Comparison of ENCODE assay signal across 1 cellular context in genomic region chr7:95608344-95609173, GRCh38.
A peak's percentile ranks its signal among the peaks of the same experiment; 100 is the strongest.
TF ChIP-seq lines count a peak whose summit lies in the region.

No MANE protein-coding gene starts in this region.

TF ChIP-seq in HepG2, 621 proteins besides CTCF, POLR2A, EP300 and RAD21 (continued from another document and continues in another):
- TF ChIP-seq, protein P1, sequence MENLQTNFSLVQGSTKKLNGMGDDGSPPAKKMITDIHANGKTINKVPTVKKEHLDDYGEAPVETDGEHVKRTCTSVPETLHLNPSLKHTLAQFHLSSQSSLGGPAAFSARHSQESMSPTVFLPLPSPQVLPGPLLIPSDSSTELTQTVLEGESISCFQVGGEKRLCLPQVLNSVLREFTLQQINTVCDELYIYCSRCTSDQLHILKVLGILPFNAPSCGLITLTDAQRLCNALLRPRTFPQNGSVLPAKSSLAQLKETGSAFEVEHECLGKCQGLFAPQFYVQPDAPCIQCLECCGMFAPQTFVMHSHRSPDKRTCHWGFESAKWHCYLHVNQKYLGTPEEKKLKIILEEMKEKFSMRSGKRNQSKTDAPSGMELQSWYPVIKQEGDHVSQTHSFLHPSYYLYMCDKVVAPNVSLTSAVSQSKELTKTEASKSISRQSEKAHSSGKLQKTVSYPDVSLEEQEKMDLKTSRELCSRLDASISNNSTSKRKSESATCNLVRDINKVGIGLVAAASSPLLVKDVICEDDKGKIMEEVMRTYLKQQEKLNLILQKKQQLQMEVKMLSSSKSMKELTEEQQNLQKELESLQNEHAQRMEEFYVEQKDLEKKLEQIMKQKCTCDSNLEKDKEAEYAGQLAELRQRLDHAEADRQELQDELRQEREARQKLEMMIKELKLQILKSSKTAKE (CRISPR knock-in tag; IDR thresholded peaks at IDR 0.05; ENCODE audit: borderline replicate concordance), result peak; percentile 99
- TF ChIP-seq HDAC2 (CRISPR knock-in tag; IDR thresholded peaks at IDR 0.05) (peak; percentile 95), ZBTB26 (CRISPR knock-in tag; IDR thresholded peaks at IDR 0.05; ENCODE audit: borderline replicate concordance) (peak; percentile 84; the same call in 1 of the 2 replicates), TBX2 (CRISPR knock-in tag; IDR thresholded peaks at IDR 0.05; ENCODE audit: borderline replicate concordance) (peak; percentile 85), DNMT3B (CRISPR knock-in tag; conservative IDR thresholded peaks at IDR 0.05) (0 out of 2 replicates have a peak, but pooled peaks have one; percentile 39), ZNF282 (IDR thresholded peaks at IDR 0.05; ENCODE audit: partially characterized antibody) (no peak), ZNF609 (CRISPR knock-in tag; IDR thresholded peaks at IDR 0.05; ENCODE audit: borderline replicate concordance) (peak; percentile 90; the same call in 1 of the 2 replicates), NFYB (CRISPR knock-in tag; IDR thresholded peaks at IDR 0.05) (no peak), ZNF224 (CRISPR knock-in tag; IDR thresholded peaks at IDR 0.05) (0 out of 2 replicates have a peak, but pooled peaks have one; percentile 61), AHR (CRISPR knock-in tag; IDR thresholded peaks at IDR 0.05) (no peak), ZNF746 (CRISPR knock-in tag; IDR thresholded peaks at IDR 0.05) (0 out of 2 replicates have a peak, but pooled peaks have one; percentile 35), ZSCAN20 (CRISPR knock-in tag; IDR thresholded peaks at IDR 0.05; ENCODE audit: borderline replicate concordance) (0 out of 2 replicates have a peak, but pooled peaks have one; percentile 83), HMG20B (CRISPR knock-in tag; conservative IDR thresholded peaks at IDR 0.05) (peak; percentile 73; the same call in 1 of the 2 replicates), ZBTB37 (CRISPR knock-in tag; IDR thresholded peaks at IDR 0.05) (peak; percentile 56; the same call in 1 of the 2 replicates), ZNF644 (CRISPR knock-in tag; IDR thresholded peaks at IDR 0.05; ENCODE audit: low read depth) (peak; percentile 65; the same call in 1 of the 2 replicates), SALL2 (CRISPR knock-in tag; IDR thresholded peaks at IDR 0.05) (peak; percentile 67; the same call in 1 of the 2 replicates), KLF6 (CRISPR knock-in tag; IDR thresholded peaks at IDR 0.05) (no peak), HOXA3 (CRISPR knock-in tag; IDR thresholded peaks at IDR 0.05) (peak; percentile 65), ZNF232 (CRISPR knock-in tag; IDR thresholded peaks at IDR 0.05; ENCODE audit: borderline replicate concordance) (peak; percentile 38; the same call in 1 of the 2 replicates), PRPF4 (IDR thresholded peaks at IDR 0.05; ENCODE audit: low read depth, low read length, poor library complexity, severe bottlenecking) (no peak), JDP2 (CRISPR knock-in tag; IDR thresholded peaks at IDR 0.05; ENCODE audit: borderline replicate concordance) (no peak), TCF7 (IDR thresholded peaks at IDR 0.05; ENCODE audit: low read depth) (no peak), HMG20A (CRISPR knock-in tag; IDR thresholded peaks at IDR 0.05; ENCODE audit: borderline replicate concordance) (peak; percentile 94), RFX5 (IDR thresholded peaks at IDR 0.05; ENCODE audit: low read depth, low read length) (no peak), ZSCAN22 (CRISPR knock-in tag; IDR thresholded peaks at IDR 0.05) (no peak), MYC (CRISPR knock-in tag; IDR thresholded peaks at IDR 0.05; ENCODE audit: borderline replicate concordance) (0 out of 2 replicates have a peak, but pooled peaks have one; percentile 48), MAF1 (CRISPR knock-in tag; IDR thresholded peaks at IDR 0.05; ENCODE audit: borderline replicate concordance) (0 out of 2 replicates have a peak, but pooled peaks have one; percentile 31), HES4 (CRISPR knock-in tag; IDR thresholded peaks at IDR 0.05; ENCODE audit: borderline replicate concordance) (no peak), ZBTB20 (CRISPR knock-in tag; IDR thresholded peaks at IDR 0.05; ENCODE audit: borderline replicate concordance, low read depth) (peak; percentile 71; the same call in 1 of the 2 replicates), FOXA3 (CRISPR knock-in tag; IDR thresholded peaks at IDR 0.05) (peak; percentile 99), CBX5 (CRISPR knock-in tag; IDR thresholded peaks at IDR 0.05; ENCODE audit: borderline replicate concordance) (peak; percentile 65; the same call in 1 of the 2 replicates), ZNF142 (CRISPR knock-in tag; IDR thresholded peaks at IDR 0.05) (peak; percentile 76), ZGPAT (CRISPR knock-in tag; IDR thresholded peaks at IDR 0.05) (peak; percentile 73), JARID2 (CRISPR knock-in tag; IDR thresholded peaks at IDR 0.05; ENCODE audit: insufficient replicate concordance) (no peak), ELF1 (CRISPR knock-in tag; IDR thresholded peaks at IDR 0.05) (peak; percentile 57; the same call in 1 of the 2 replicates), ZNF329 (CRISPR knock-in tag; IDR thresholded peaks at IDR 0.05; ENCODE audit: low read depth) (no peak)
- TF ChIP-seq, protein P2, sequence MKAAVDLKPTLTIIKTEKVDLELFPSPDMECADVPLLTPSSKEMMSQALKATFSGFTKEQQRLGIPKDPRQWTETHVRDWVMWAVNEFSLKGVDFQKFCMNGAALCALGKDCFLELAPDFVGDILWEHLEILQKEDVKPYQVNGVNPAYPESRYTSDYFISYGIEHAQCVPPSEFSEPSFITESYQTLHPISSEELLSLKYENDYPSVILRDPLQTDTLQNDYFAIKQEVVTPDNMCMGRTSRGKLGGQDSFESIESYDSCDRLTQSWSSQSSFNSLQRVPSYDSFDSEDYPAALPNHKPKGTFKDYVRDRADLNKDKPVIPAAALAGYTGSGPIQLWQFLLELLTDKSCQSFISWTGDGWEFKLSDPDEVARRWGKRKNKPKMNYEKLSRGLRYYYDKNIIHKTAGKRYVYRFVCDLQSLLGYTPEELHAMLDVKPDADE (CRISPR knock-in tag; IDR thresholded peaks at IDR 0.05), result no peak
- TF ChIP-seq, protein P3, sequence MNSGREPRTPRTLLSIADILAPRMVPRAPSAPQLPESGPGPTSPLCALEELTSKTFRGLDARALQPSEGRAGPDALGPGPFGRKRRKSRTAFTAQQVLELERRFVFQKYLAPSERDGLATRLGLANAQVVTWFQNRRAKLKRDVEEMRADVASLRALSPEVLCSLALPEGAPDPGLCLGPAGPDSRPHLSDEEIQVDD (CRISPR knock-in tag; IDR thresholded peaks at IDR 0.05; ENCODE audit: borderline replicate concordance), result no peak
- TF ChIP-seq, protein P4, sequence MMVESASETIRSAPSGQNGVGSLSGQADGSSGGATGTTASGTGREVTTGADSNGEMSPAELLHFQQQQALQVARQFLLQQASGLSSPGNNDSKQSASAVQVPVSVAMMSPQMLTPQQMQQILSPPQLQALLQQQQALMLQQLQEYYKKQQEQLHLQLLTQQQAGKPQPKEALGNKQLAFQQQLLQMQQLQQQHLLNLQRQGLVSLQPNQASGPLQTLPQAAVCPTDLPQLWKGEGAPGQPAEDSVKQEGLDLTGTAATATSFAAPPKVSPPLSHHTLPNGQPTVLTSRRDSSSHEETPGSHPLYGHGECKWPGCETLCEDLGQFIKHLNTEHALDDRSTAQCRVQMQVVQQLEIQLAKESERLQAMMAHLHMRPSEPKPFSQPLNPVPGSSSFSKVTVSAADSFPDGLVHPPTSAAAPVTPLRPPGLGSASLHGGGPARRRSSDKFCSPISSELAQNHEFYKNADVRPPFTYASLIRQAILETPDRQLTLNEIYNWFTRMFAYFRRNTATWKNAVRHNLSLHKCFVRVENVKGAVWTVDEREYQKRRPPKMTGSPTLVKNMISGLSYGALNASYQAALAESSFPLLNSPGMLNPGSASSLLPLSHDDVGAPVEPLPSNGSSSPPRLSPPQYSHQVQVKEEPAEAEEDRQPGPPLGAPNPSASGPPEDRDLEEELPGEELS (CRISPR knock-in tag; IDR thresholded peaks at IDR 0.05), result peak; percentile 95
